Comparison of ENCODE assay signal across 20 cellular contexts in the genomic region with DNA sequence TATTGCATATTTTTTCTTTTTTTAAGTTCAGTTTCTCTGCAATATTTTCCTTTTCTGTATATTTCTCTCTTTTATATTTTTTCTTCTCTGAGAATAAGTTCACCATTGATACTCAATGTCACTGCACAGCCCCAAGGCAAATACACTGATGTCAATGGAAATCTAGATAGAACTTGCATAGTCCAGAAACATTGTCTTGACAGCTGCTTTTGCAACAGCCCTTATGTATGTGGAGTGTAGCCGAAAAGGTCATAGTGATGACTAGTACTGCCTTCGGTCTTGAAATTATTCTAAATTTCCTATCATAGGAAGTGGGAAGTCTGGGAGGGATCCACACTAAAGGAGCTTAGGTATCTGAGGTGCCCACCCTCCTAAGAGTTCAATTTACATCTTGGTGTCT.
"Had no signal": no experiment of that assay in that cellular context is flagged by ENCODE, and none has a peak within 500 bp of the region (broad histone marks: within the 10 kb centered on the region; RNA-seq: fewer than 3 reads in every experiment).

No MANE protein-coding gene starts in this region.

- H3K4me3 ChIP-seq: coronary artery, dorsolateral prefrontal cortex, esophagus muscularis mucosa, gastrocnemius medialis, heart right ventricle, left lung, lower lobe of right lung, mucosa of descending colon had no signal

- ATAC-seq: effector memory CD8-positive, alpha-beta T cell; foreskin keratinocyte; gastrocnemius medialis; heart right ventricle; left cardiac atrium; left lung; left ventricle myocardium superior; lower lobe of right lung; mucosa of descending colon had no signal

- DNase-seq: dermis blood vessel endothelial cell; dorsolateral prefrontal cortex; effector CD4-positive, alpha-beta T cell; effector memory CD8-positive, alpha-beta T cell; endodermal cell; foreskin keratinocyte; gastrocnemius medialis; glutamatergic neuron; head of caudate nucleus; heart right ventricle; hippocampal formation; left cardiac atrium; left lung; left ventricle myocardium superior; lower lobe of right lung; mesenchymal stem cell; mucosa of descending colon; naive B cell had no signal
